In genomic region chr1:206929509-206929908, GRCh38 we compare ENCODE assay signal across 22 cellular contexts. TPM values are rescaled to one million over a fixed set of nuclear protein-coding genes. Genes with fewer than 3 reads are reported as not detected.
A peak's percentile ranks its signal among the peaks of the same experiment; 100 is the strongest.
DNase-seq lines count a peak whose midpoint lies in the region; ATAC-seq and TF ChIP-seq lines count a peak whose summit lies in the region.
"Had no signal": no experiment of that assay in that cellular context is flagged by ENCODE, and none has a peak within 500 bp of the region (broad histone marks: within the 10 kb centered on the region; RNA-seq: fewer than 3 reads in every experiment).

No MANE protein-coding gene starts in this region.

- H3K4me1 Mint-ChIP-seq in stimulated activated naive CD8-positive, alpha-beta T cell treated with anti-CD3 and anti-CD28 coated beads, Interleukin-15, Interleukin-2, amounts not matched to agents 100 ng/mL and 50 ng/mL, for 24 hours (ENCODE audit: low read depth), result peaks cover 72% of the 10 kb centered on the region

- ATAC-seq in stimulated activated naive CD8-positive, alpha-beta T cell treated with anti-CD3 and anti-CD28 coated beads, Interleukin-15, Interleukin-2, amounts not matched to agents 100 U/mL and 50 U/mL, for 24 hours, result no peak

- no peaks in the 10 kb centered on the region for H3K36me3 ChIP-seq in OCI-LY3 (replicated peaks; ENCODE audit: low read depth, low read length)
- H3K36me3 ChIP-seq in colonic mucosa, result peaks cover 12% of the 10 kb centered on the region
- no peaks in the 10 kb centered on the region for H3K36me3 ChIP-seq in BE2C

- no peaks in the 10 kb centered on the region for H3K27me3 ChIP-seq in OCI-LY3 (ENCODE audit: low read depth, low read length)
- H3K27me3 ChIP-seq in colonic mucosa, result no peaks in the 10 kb centered on the region
- H3K27me3 ChIP-seq in BE2C, result no peaks in the 10 kb centered on the region

- H3K9me3 Mint-ChIP-seq in stimulated activated naive CD8-positive, alpha-beta T cell treated with anti-CD3 and anti-CD28 coated beads, Interleukin-15, Interleukin-2, amounts not matched to agents 100 ng/mL and 50 ng/mL, for 24 hours, result no peaks in the 10 kb centered on the region

- H3K4me1 ChIP-seq in OCI-LY3 (ENCODE audit: low read length) (peaks cover 88% of the 10 kb centered on the region), colonic mucosa (peaks cover 8% of the 10 kb centered on the region), BE2C (no peaks in the 10 kb centered on the region)

- no peaks in the 10 kb centered on the region for H3K27me3 Mint-ChIP-seq in stimulated activated naive CD8-positive, alpha-beta T cell treated with anti-CD3 and anti-CD28 coated beads, Interleukin-15, Interleukin-2, amounts not matched to agents 100 ng/mL and 50 ng/mL, for 24 hours

- intact Hi-C loops in colonic mucosa (cut with DNase I), result no loop called here

- H3K4me3 ChIP-seq in OCI-LY3 (ENCODE audit: low read length), result peak overlapping the region; percentile 64
- H3K4me3 ChIP-seq in colonic mucosa, result no peak overlapping the region
- no peak overlapping the region for H3K4me3 ChIP-seq in BE2C (ENCODE audit: low read depth, low read length)
- H3K4me3 ChIP-seq: PC-9, skin epidermis had no signal

- H3K27ac ChIP-seq in OCI-LY3 (ENCODE audit: low read length), result peak overlapping the region; percentile 92
- H3K27ac ChIP-seq in colonic mucosa, result peak overlapping the region; percentile 19
- H3K27ac ChIP-seq: PC-9 had no signal

- DNase-seq in stimulated activated naive CD8-positive, alpha-beta T cell treated with anti-CD3 and anti-CD28 coated beads, Interleukin-15, Interleukin-2, amounts not matched to agents 100 U/mL and 50 U/mL, for 24 hours, result no peak
- DNase-seq in colonic mucosa, result no peak
- DNase-seq in GM20000 (ENCODE audit: low spot score), result no peak
- DNase-seq in BE2C, result no peak
- DNase-seq in MV-4-11 (lab: John Stamatoyannopoulos, UW), result no peak
- no peak for DNase-seq in effector CD8-positive, alpha-beta T cell (lab: John Stamatoyannopoulos, UW)
- DNase-seq: DMS153, NCI-H187 treated with DMSO at 0.1 percent for 48 hours, NCI-H524 treated with DMSO at 0.1 percent for 48 hours, PC-9, posterior cingulate gyrus, SK-N-SH had no signal

- H3K4me2 ChIP-seq in OCI-LY3 (ENCODE audit: low read length), result peak overlapping the region; percentile 77
- H3K4me2 ChIP-seq: PC-9, SK-N-SH had no signal

- TF ChIP-seq CTCF in OCI-LY3 (IDR thresholded peaks at IDR 0.05; ENCODE audit: low read depth, low read length) (peak; percentile 41), colonic mucosa (IDR thresholded peaks at IDR 0.05) (no peak), GM20000 (IDR thresholded peaks at IDR 0.05; ENCODE audit: extremely low read depth, missing control alignments) (no peak), BE2C (IDR thresholded peaks at IDR 0.05; ENCODE audit: low read depth, low read length) (no peak)

- no peak overlapping the region for H2AFZ ChIP-seq in OCI-LY3 (ENCODE audit: low read depth, low read length)
- H2AFZ ChIP-seq: PC-9 had no signal

- no peaks in the 10 kb centered on the region for H3K9me3 ChIP-seq in OCI-LY3 (ENCODE audit: insufficient read depth, low read length)
- H3K9me3 ChIP-seq in colonic mucosa, result no peaks in the 10 kb centered on the region
- no peaks in the 10 kb centered on the region for H3K9me3 ChIP-seq in BE2C
- H3K9me3 ChIP-seq: SK-N-SH had no signal

- no peaks in the 10 kb centered on the region; the same call in 1 of the 2 replicates for H3K79me2 ChIP-seq in OCI-LY3 (ENCODE audit: low read length)

- H4K20me1 ChIP-seq in OCI-LY3 (ENCODE audit: insufficient read depth, low read length), result no peaks in the 10 kb centered on the region

- H3K36me3 Mint-ChIP-seq in stimulated activated naive CD8-positive, alpha-beta T cell treated with anti-CD3 and anti-CD28 coated beads, Interleukin-15, Interleukin-2, amounts not matched to agents 100 ng/mL and 50 ng/mL, for 24 hours (ENCODE audit: low read depth), result no peaks in the 10 kb centered on the region

- H3K27ac Mint-ChIP-seq in stimulated activated naive CD8-positive, alpha-beta T cell treated with anti-CD3 and anti-CD28 coated beads, Interleukin-15, Interleukin-2, amounts not matched to agents 100 ng/mL and 50 ng/mL, for 24 hours, result peak overlapping the region; percentile 97

- H3K9ac ChIP-seq in OCI-LY3 (ENCODE audit: low read length), result peak overlapping the region; percentile 83
- peak overlapping the region in 1 of 2 donors; percentile 64 for H3K9ac ChIP-seq in colonic mucosa (ENCODE audit: low read depth in 2 of 2, low read length in 2 of 2)
- H3K9ac ChIP-seq: SK-N-SH had no signal

- H3K4me3 Mint-ChIP-seq in stimulated activated naive CD8-positive, alpha-beta T cell treated with anti-CD3 and anti-CD28 coated beads, Interleukin-15, Interleukin-2, amounts not matched to agents 100 ng/mL and 50 ng/mL, for 24 hours, result peak overlapping the region; percentile 69

RNA-seq across cellular contexts. Expression of gene FCMR, which starts 7.8 kb away (rescaled TPM):
- 1 to 10 TPM; 2.3 to 2.7 TPM for total RNA-seq in colonic mucosa
- polyA plus RNA-seq in BE2C (2012; ENCODE audit: insufficient read depth, insufficient read length, low read depth), result 1.0 TPM
- total RNA-seq: H1, myocyte had no signal

RNA-seq across cellular contexts. Expression of gene PIGR, which starts 16.8 kb away (rescaled TPM):
- total RNA-seq in colonic mucosa, result over 10,000 TPM in 1 of 2 donors, 1,000 to 10,000 TPM in 1; 7,504 to 12,164 TPM
- polyA plus RNA-seq in BE2C (2012; ENCODE audit: insufficient read depth, insufficient read length, low read depth), result not detected
- total RNA-seq: astrocyte, frontal cortex, H1, M059J, myocyte, PC-9 had no signal
- polyA plus RNA-seq: H1, SK-N-SH had no signal

RNA-seq across cellular contexts. Expression of gene IL24, which starts 32.3 kb away (rescaled TPM):
- total RNA-seq in colonic mucosa, result not detected
- 0.36 TPM for polyA plus RNA-seq in BE2C (2012; ENCODE audit: insufficient read depth, insufficient read length, low read depth)
- total RNA-seq: astrocyte, H1, HT-29, liver, myocyte, PC-9 had no signal
- polyA plus RNA-seq: H1 had no signal

RNA-seq across cellular contexts. Expression of gene FCAMR, which starts 40.8 kb away (rescaled TPM):
- total RNA-seq in colonic mucosa, result 1 to 10 TPM in 1 of 2 donors, under 1 TPM in 1; 0.56 to 4.5 TPM
- not detected for polyA plus RNA-seq in BE2C (2012; ENCODE audit: insufficient read depth, insufficient read length, low read depth)
- total RNA-seq: astrocyte, frontal cortex, H1, M059J, myocyte, PC-9 had no signal
- polyA plus RNA-seq: H1, SK-N-SH had no signal
